17 cellular contexts compared by ENCODE assay signal in the genomic region with DNA sequence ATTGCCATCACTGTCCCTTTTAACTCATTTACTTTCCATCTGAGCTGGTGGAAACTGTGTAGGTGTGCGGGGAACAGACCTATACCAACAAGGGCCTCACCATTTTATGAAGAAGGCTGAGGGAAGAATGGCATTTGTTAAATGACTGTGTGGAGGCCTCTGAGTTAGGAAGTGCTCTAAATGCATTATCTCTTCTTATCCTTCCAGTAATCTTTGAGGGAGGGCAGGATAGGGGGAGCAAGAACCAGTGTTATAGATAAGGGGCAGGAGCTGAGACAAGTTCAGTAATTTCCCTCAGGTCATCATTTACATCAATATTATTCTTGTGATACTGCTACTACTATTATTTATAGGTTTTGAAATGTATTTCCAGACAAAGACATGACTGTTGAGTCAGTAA.
DNase-seq lines count a peak whose midpoint lies in the region; ATAC-seq and TF ChIP-seq lines count a peak whose summit lies in the region.
"Had no signal": no experiment of that assay in that cellular context is flagged by ENCODE, and none has a peak within 500 bp of the region (broad histone marks: within the 10 kb centered on the region; RNA-seq: fewer than 3 reads in every experiment).

No MANE protein-coding gene starts in this region.

- H3K9me3 ChIP-seq in ascending aorta (no peaks in the 10 kb centered on the region), spleen (no peaks in the 10 kb centered on the region)

- no peaks in the 10 kb centered on the region for H3K9me3 Mint-ChIP-seq in GM23338
- H3K9me3 Mint-ChIP-seq: activated CD4-positive, alpha-beta memory T cell treated with anti-CD3 and anti-CD28 coated beads for 36 hours; stimulated activated naive B cell treated with anti-CD40 and anti-IgM and Interleukin-4, amounts not matched to agents 10 μg/mL and 1 μg/mL and 100 μg/mL, for 72 hours had no signal

- intact Hi-C loops in ascending aorta (cut with DNase I) (loop anchor here (2.0 to 10.0 kb wide), 5 partner anchors 60 to 487 kb away; no protein-coding TSS in a partner anchor), spleen (cut with DNase I; ENCODE audit: low total_unique reads) (no loop called here)

- no peaks in the 10 kb centered on the region for H3K27me3 Mint-ChIP-seq in GM23338 (ENCODE audit: insufficient read depth, low read depth, poor library complexity)

- peaks cover 43% of the 10 kb centered on the region for H3K4me1 ChIP-seq in GM23338 (ENCODE audit: insufficient read depth)
- peaks cover 0 to 6% of the 10 kb centered on the region in 2 donors for H3K4me1 ChIP-seq in ascending aorta
- H3K4me1 ChIP-seq in spleen: no peaks in the 10 kb centered on the region

- ATAC-seq in GM23338 (no peak), GM18517 (IDR thresholded peaks at IDR 0.05; ENCODE audit: unreplicated experiment) (no peak)
- ATAC-seq: HCT116; stimulated activated naive B cell treated with anti-CD40 and anti-IgM and Interleukin-4, amounts not matched to agents 10 μg/mL and 1 μg/mL and 100 μg/mL, for 72 hours had no signal

- H3K36me3 ChIP-seq in GM23338 (ENCODE audit: insufficient read depth) (no peaks in the 10 kb centered on the region), ascending aorta (peaks cover 11 to 19% of the 10 kb centered on the region in 2 donors), spleen (peaks cover 0 to 21% (median 0%) of the 10 kb centered on the region in 6 donors)

- H3K27me3 ChIP-seq in GM23338 (ENCODE audit: insufficient read depth): no peaks in the 10 kb centered on the region
- H3K27me3 ChIP-seq in ascending aorta: no peaks in the 10 kb centered on the region
- H3K27me3 ChIP-seq in spleen (replicated peaks in 1 of 7): no peaks in the 10 kb centered on the region

- H3K4me3 ChIP-seq in GM23338: no peak overlapping the region
- H3K4me3 ChIP-seq in ascending aorta: peak overlapping the region in 1 of 2 donors; percentile 72
- no peak overlapping the region for H3K4me3 ChIP-seq in spleen

- no peak for DNase-seq in GM23338 (ENCODE audit: low spot score)
- DNase-seq in ascending aorta (ENCODE audit: low spot score in 2 of 2): no peak
- DNase-seq in foreskin melanocyte: peak; percentile 40
- no peak for DNase-seq in spleen
- DNase-seq in stimulated activated CD4-positive, alpha-beta T cell treated with anti-CD3 and anti-CD28 coated beads, Interleukin-12 subunit alpha, Interleukin-12 subunit beta, amount 100 ng/mL, for 4 hours: no peak
- no peak for DNase-seq in iPS-NIHi11 (ENCODE audit: low spot score)
- DNase-seq: activated CD4-positive, alpha-beta memory T cell treated with anti-CD3 and anti-CD28 coated beads for 36 hours; activated naive CD4-positive, alpha-beta T cell treated with Interleukin-2 at 50 U/mL for 16 hours; effector CD8-positive, alpha-beta T cell; kidney glomerular epithelial cell; NCI-H1694 treated with DMSO at 0.1 percent for 48 hours; NCI-H446; stimulated activated naive B cell treated with anti-CD40 and anti-IgM and Interleukin-4, amounts not matched to agents 10 μg/mL and 1 μg/mL and 100 μg/mL, for 72 hours had no signal

- H3K4me2 ChIP-seq in GM23338: 0 out of 2 replicates have a peak overlapping the region, but pooled peaks have one; percentile 25

- no peak overlapping the region; the same call in 1 of the 2 replicates for H3K27ac Mint-ChIP-seq in GM23338
- H3K27ac Mint-ChIP-seq: activated CD4-positive, alpha-beta memory T cell treated with anti-CD3 and anti-CD28 coated beads for 36 hours; stimulated activated naive B cell treated with anti-CD40 and anti-IgM and Interleukin-4, amounts not matched to agents 10 μg/mL and 1 μg/mL and 100 μg/mL, for 72 hours had no signal

- peaks cover 14% of the 10 kb centered on the region for H3K36me3 Mint-ChIP-seq in GM23338 (ENCODE audit: low read depth)
- H3K36me3 Mint-ChIP-seq: activated CD4-positive, alpha-beta memory T cell treated with anti-CD3 and anti-CD28 coated beads for 36 hours; stimulated activated naive B cell treated with anti-CD40 and anti-IgM and Interleukin-4, amounts not matched to agents 10 μg/mL and 1 μg/mL and 100 μg/mL, for 72 hours had no signal

- no peaks in the 10 kb centered on the region for H3K79me2 ChIP-seq in GM23338 (replicated peaks; ENCODE audit: insufficient read depth)

- H3K4me1 Mint-ChIP-seq in GM23338: peaks cover 38% of the 10 kb centered on the region
- H3K4me1 Mint-ChIP-seq: stimulated activated naive B cell treated with anti-CD40 and anti-IgM and Interleukin-4, amounts not matched to agents 10 μg/mL and 1 μg/mL and 100 μg/mL, for 72 hours had no signal

- H4K20me1 ChIP-seq in GM23338 (replicated peaks; ENCODE audit: insufficient read depth): no peaks in the 10 kb centered on the region

- 0 out of 2 replicates have a peak, but pooled peaks cover 4% of the 10 kb centered on the region for H3K9me2 ChIP-seq in GM23338 (ENCODE audit: insufficient read depth)

- no peak overlapping the region for H2AFZ ChIP-seq in GM23338

- TF ChIP-seq POLR2A in spleen (IDR thresholded peaks at IDR 0.05): no peak

- 75 to 97% (median 91%) methylated on average over 1 of the region's 1 CpG for WGBS in spleen, 5 donors

- TF ChIP-seq CTCF in GM23338 (conservative IDR thresholded peaks at IDR 0.05; ENCODE audit: low read depth in 2 of 2) (no peak), ascending aorta (IDR thresholded peaks at IDR 0.05) (no peak), spleen (IDR thresholded peaks at IDR 0.05 in 8 of 11, conservative IDR thresholded peaks at IDR 0.05 in 3 of 11) (no peak)

- H3K27ac ChIP-seq in GM23338 (ENCODE audit: low read depth) (peak overlapping the region; percentile 74; the same call in 1 of the 2 replicates), ascending aorta (peak overlapping the region; percentile 69 to 77), spleen (peak overlapping the region in 5 of 8 donors; percentile 4 to 71 (median 59))
- H3K27ac ChIP-seq: HL-60, RWPE1 had no signal

- H3K4me3 Mint-ChIP-seq in GM23338: no peak overlapping the region
- H3K4me3 Mint-ChIP-seq: activated CD4-positive, alpha-beta memory T cell treated with anti-CD3 and anti-CD28 coated beads for 36 hours; stimulated activated naive B cell treated with anti-CD40 and anti-IgM and Interleukin-4, amounts not matched to agents 10 μg/mL and 1 μg/mL and 100 μg/mL, for 72 hours had no signal

- H3F3A ChIP-seq in GM23338 (replicated peaks; ENCODE audit: low read depth): no peaks in the 10 kb centered on the region

TF ChIP-seq in GM23338, 12 proteins besides CTCF, POLR2A, EP300 and RAD21 (continues in another document):
- TF ChIP-seq CREB1 (CRISPR knock-in tag; IDR thresholded peaks at IDR 0.05; ENCODE audit: low read depth): no peak
- TF ChIP-seq, protein P1, sequence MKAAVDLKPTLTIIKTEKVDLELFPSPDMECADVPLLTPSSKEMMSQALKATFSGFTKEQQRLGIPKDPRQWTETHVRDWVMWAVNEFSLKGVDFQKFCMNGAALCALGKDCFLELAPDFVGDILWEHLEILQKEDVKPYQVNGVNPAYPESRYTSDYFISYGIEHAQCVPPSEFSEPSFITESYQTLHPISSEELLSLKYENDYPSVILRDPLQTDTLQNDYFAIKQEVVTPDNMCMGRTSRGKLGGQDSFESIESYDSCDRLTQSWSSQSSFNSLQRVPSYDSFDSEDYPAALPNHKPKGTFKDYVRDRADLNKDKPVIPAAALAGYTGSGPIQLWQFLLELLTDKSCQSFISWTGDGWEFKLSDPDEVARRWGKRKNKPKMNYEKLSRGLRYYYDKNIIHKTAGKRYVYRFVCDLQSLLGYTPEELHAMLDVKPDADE (IDR thresholded peaks at IDR 0.05): no peak
- no peak for TF ChIP-seq STAT1 (IDR thresholded peaks at IDR 0.05; ENCODE audit: unreplicated experiment)
- no peak for TF ChIP-seq JUNB (IDR thresholded peaks at IDR 0.05; ENCODE audit: unreplicated experiment)
- TF ChIP-seq EZH2phosphoT487 (IDR thresholded peaks at IDR 0.05; ENCODE audit: unreplicated experiment): no peak
- TF ChIP-seq REST (IDR thresholded peaks at IDR 0.05; ENCODE audit: unreplicated experiment): no peak
- no peak for TF ChIP-seq ZNF331 (CRISPR knock-in tag; IDR thresholded peaks at IDR 0.05; ENCODE audit: low read depth)
